In the genomic region with DNA sequence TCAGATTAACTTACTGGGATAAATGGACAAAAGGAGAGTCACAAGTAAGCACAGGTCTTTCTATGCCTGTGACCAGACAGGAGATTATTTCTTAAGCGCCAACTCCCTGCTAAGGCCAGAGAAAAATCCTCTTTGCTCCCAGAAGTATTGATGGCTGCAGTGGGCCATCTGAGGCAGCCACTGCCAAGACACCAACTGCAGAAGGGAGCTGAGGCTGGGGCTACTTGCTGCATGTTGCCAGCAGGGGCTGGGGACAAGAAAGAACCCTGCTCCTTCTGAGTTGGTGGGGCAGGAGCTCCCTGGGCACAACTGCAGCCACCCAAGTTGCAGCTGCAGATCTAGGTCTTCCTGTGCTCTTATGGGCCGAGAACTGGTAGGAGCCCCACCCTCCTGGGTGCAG, we compare ENCODE assay signal across 22 cellular contexts.
DNase-seq lines count a peak whose midpoint lies in the region; ATAC-seq, FAIRE-seq and TF ChIP-seq lines count a peak whose summit lies in the region.
"Had no signal": no experiment of that assay in that cellular context is flagged by ENCODE, and none has a peak within 500 bp of the region (broad histone marks: within the 10 kb centered on the region; RNA-seq: fewer than 3 reads in every experiment).

No MANE protein-coding gene starts in this region.

- no peak overlapping the region for H2BK5ac ChIP-seq in H1 (ENCODE audit: low read depth, low read length)
- no peak overlapping the region for H2BK5ac ChIP-seq in neuronal stem cell (ENCODE audit: low read length)

- no peak for TF ChIP-seq POLR2A in H1 (IDR thresholded peaks at IDR 0.05; ENCODE audit: control extremely low read depth in 1 of 2, low read depth in 2 of 2, low read length in 2 of 2)
- TF ChIP-seq POLR2A in upper lobe of left lung (IDR thresholded peaks at IDR 0.05) = no peak

- no peak for TF ChIP-seq RAD21 in H1 (IDR thresholded peaks at IDR 0.05 in 1 of 2, conservative IDR thresholded peaks at IDR 0.05 in 1 of 2; ENCODE audit: low read depth in 2 of 2, low read length in 2 of 2)

- H3K27ac Mint-ChIP-seq in CD8-positive, alpha-beta T cell = no peak overlapping the region
- H3K27ac Mint-ChIP-seq: B cell; CD4-positive, alpha-beta T cell had no signal

- no peaks in the 10 kb centered on the region for H3K9me3 ChIP-seq in DND-41 (ENCODE audit: insufficient read depth, low read length, severe bottlenecking)
- H3K9me3 ChIP-seq in H1 (ENCODE audit: insufficient read depth in 2 of 2, low read depth in 1 of 2, low read length in 1 of 2) = peaks cover 3 to 11% of the 10 kb centered on the region in 2 experiments; a peak in 3 of 4 replicates
- H3K9me3 ChIP-seq in neuronal stem cell (replicated peaks in 1 of 2; ENCODE audit: control insufficient read depth in 2 of 2, insufficient read depth in 1 of 2, low read depth in 1 of 2, low read length in 2 of 2) = no peaks in the 10 kb centered on the region
- H3K9me3 ChIP-seq in upper lobe of left lung = no peaks in the 10 kb centered on the region
- no peaks in the 10 kb centered on the region for H3K9me3 ChIP-seq in CD8-positive, alpha-beta T cell (ENCODE audit: low read length)
- H3K9me3 ChIP-seq: A549, Caco-2 had no signal

- no peak overlapping the region for H3K23ac ChIP-seq in H1 (ENCODE audit: insufficient read length)
- H3K23ac ChIP-seq in neuronal stem cell (ENCODE audit: low read depth, low read length, poor library complexity) = no peak overlapping the region

- peak overlapping the region; percentile 14; the same call in 1 of the 2 replicates for H4K8ac ChIP-seq in H1 (ENCODE audit: extremely low read depth, insufficient read depth, low read length)
- no peak overlapping the region for H4K8ac ChIP-seq in neuronal stem cell (ENCODE audit: low read depth, low read length)

- H3K79me1 ChIP-seq in H1 (ENCODE audit: low read depth, low read length) = no peaks in the 10 kb centered on the region
- no peaks in the 10 kb centered on the region for H3K79me1 ChIP-seq in neuronal stem cell (ENCODE audit: low read depth, low read length)

- H2AK5ac ChIP-seq in H1 (ENCODE audit: low read depth, low read length) = no peak overlapping the region
- H2AK5ac ChIP-seq in neuronal stem cell (ENCODE audit: low read depth, low read length) = no peak overlapping the region

- no peak overlapping the region for H3K18ac ChIP-seq in H1 (ENCODE audit: extremely low read depth, low read length)
- peak overlapping the region; percentile 36 for H3K18ac ChIP-seq in neuronal stem cell (ENCODE audit: low read length)

- H4K5ac ChIP-seq in H1 (ENCODE audit: insufficient read length, low read depth, low read length) = no peak overlapping the region

- 86% methylated on average over 2 of the region's 2 CpGs; no CpG with 5 or more reads in 1 of the 2 experiments for WGBS in H1 (ENCODE audit: extremely low coverage in 1 of 2, insufficient coverage in 1 of 2, insufficient read length in 1 of 2, insufficient replicate concordance in 2 of 2, low coverage in 1 of 2, low lambda C conversion rate in 2 of 2, missing lambda C conversion rate in 1 of 2), 2 experiments
- WGBS in neuronal stem cell (ENCODE audit: extremely low coverage in 2 of 2, insufficient read length in 2 of 2, insufficient replicate concordance in 1 of 2), 2 donors = no CpG with 5 or more reads among the region's 2 CpGs
- 93 to 100% methylated on average over 2 of the region's 2 CpGs for WGBS in upper lobe of left lung, 2 donors

- POLR2A ChIA-PET in H1 (lab: Charles Lee; ENCODE audit: partially characterized antibody) = no interaction called here
- POLR2A ChIA-PET in CD8-positive, alpha-beta T cell (lab: Charles Lee) = no interaction called here

- H3K36me3 ChIP-seq in DND-41 (ENCODE audit: insufficient read depth, low read length) (no peaks in the 10 kb centered on the region), H1 (ENCODE audit: control insufficient read depth in 2 of 4, insufficient read depth in 4 of 4, low read length in 3 of 4) (no peaks in the 10 kb centered on the region), neuronal stem cell (replicated peaks in 1 of 2; ENCODE audit: control insufficient read depth in 2 of 2, insufficient read depth in 2 of 2, low read length in 2 of 2) (no peaks in the 10 kb centered on the region), upper lobe of left lung (no peaks in the 10 kb centered on the region)
- no peaks in the 10 kb centered on the region for H3K36me3 ChIP-seq in CD8-positive, alpha-beta T cell (ENCODE audit: insufficient read depth, low read length)
- H3K36me3 ChIP-seq: BLaER1 treated with 17β-estradiol and CSF1 and Interleukin-3, amounts not matched to agents 10 nM and 100 nM had no signal

- H3K9me3 Mint-ChIP-seq in CD8-positive, alpha-beta T cell = peaks cover 4% of the 10 kb centered on the region
- H3K9me3 Mint-ChIP-seq: CD4-positive, alpha-beta T cell had no signal

- H3K4ac ChIP-seq in H1 (replicated peaks; ENCODE audit: insufficient read length, low read depth, low read length) = no peak overlapping the region
- no peak overlapping the region for H3K4ac ChIP-seq in neuronal stem cell (ENCODE audit: low read length)

- H4K20me1 ChIP-seq in DND-41 (ENCODE audit: insufficient read depth, low read length) (no peaks in the 10 kb centered on the region), H1 (replicated peaks in 1 of 2; ENCODE audit: control insufficient read depth in 1 of 2, insufficient read depth in 2 of 2, low read length in 2 of 2) (no peaks in the 10 kb centered on the region)
- H4K20me1 ChIP-seq: BLaER1 treated with 17β-estradiol and CSF1 and Interleukin-3, amounts not matched to agents 10 nM and 100 nM had no signal

- no peaks in the 10 kb centered on the region for H3K36me3 Mint-ChIP-seq in CD8-positive, alpha-beta T cell

- H3K27ac ChIP-seq in DND-41 (ENCODE audit: low read length) (no peak overlapping the region), H1 (ENCODE audit: low read depth, low read length) (no peak overlapping the region), neuronal stem cell (replicated peaks; ENCODE audit: low read length) (no peak overlapping the region), upper lobe of left lung (no peak overlapping the region)
- no peak overlapping the region for H3K27ac ChIP-seq in CD8-positive, alpha-beta T cell (ENCODE audit: low read depth, low read length)
- H3K27ac ChIP-seq: 22Rv1; A549; BLaER1 treated with 17β-estradiol and CSF1 and Interleukin-3, amounts not matched to agents 10 nM and 100 nM; C4-2B had no signal

- H3K79me2 ChIP-seq in DND-41 (ENCODE audit: insufficient read depth, low read length) = no peaks in the 10 kb centered on the region
- no peaks in the 10 kb centered on the region for H3K79me2 ChIP-seq in H1 (ENCODE audit: control insufficient read depth in 1 of 2, insufficient read depth in 2 of 2, low read length in 2 of 2)

- intact Hi-C loops in CD8-positive, alpha-beta T cell (cut with DNase I, micrococcal nuclease) = no loop called here

- no peak overlapping the region for H3K56ac ChIP-seq in H1 (replicated peaks; ENCODE audit: insufficient read length, low read depth, low read length)

- H2BK12ac ChIP-seq in H1 (ENCODE audit: low read depth, low read length) (no peak overlapping the region), neuronal stem cell (ENCODE audit: low read length) (peak overlapping the region; percentile 69)

- no peak for FAIRE-seq in H1 (lab: Jason Lieb, UNC)
- FAIRE-seq: A549, D721Med, GM12878, GM12892, GM18507 had no signal

- no peak overlapping the region for H3K4me3 Mint-ChIP-seq in CD8-positive, alpha-beta T cell
- H3K4me3 Mint-ChIP-seq: B cell; CD4-positive, alpha-beta T cell had no signal

- H3K14ac ChIP-seq in H1 (ENCODE audit: insufficient read length) (no peak overlapping the region), neuronal stem cell (ENCODE audit: low read length) (no peak overlapping the region)

- no peak overlapping the region for H3K4me2 ChIP-seq in DND-41 (ENCODE audit: insufficient read depth, low read length)
- no peak overlapping the region for H3K4me2 ChIP-seq in H1 (ENCODE audit: insufficient read depth in 1 of 2, low read depth in 2 of 2, low read length in 2 of 2)
- no peak overlapping the region for H3K4me2 ChIP-seq in neuronal stem cell (ENCODE audit: insufficient read depth, low read length, poor library complexity, severe bottlenecking)
- H3K4me2 ChIP-seq: A549; BLaER1 treated with 17β-estradiol and CSF1 and Interleukin-3, amounts not matched to agents 10 nM and 100 nM had no signal

- H3K4me1 Mint-ChIP-seq in CD8-positive, alpha-beta T cell (ENCODE audit: low read depth) = no peaks in the 10 kb centered on the region
- H3K4me1 Mint-ChIP-seq: B cell had no signal

- TF ChIP-seq CTCF in DND-41 (IDR thresholded peaks at IDR 0.05; ENCODE audit: borderline replicate concordance, extremely low read depth, low read length, poor library complexity, severe bottlenecking) = no peak
- no peak for TF ChIP-seq CTCF in H1 (IDR thresholded peaks at IDR 0.05; ENCODE audit: control extremely low read depth in 1 of 3, insufficient read depth in 1 of 3, low read depth in 1 of 3, low read length in 3 of 3)
- no peak for TF ChIP-seq CTCF in upper lobe of left lung (IDR thresholded peaks at IDR 0.05)
- TF ChIP-seq CTCF in CD8-positive, alpha-beta T cell (IDR thresholded peaks at IDR 0.05) = no peak

- no peak for TF ChIP-seq EP300 in H1 (IDR thresholded peaks at IDR 0.05; ENCODE audit: borderline replicate concordance in 1 of 2, low read depth in 2 of 2, low read length in 2 of 2)
- no peak for TF ChIP-seq EP300 in upper lobe of left lung (IDR thresholded peaks at IDR 0.05)

- H2BK20ac ChIP-seq in H1 (ENCODE audit: low read length) = no peak overlapping the region

- H3K9ac ChIP-seq in DND-41 (ENCODE audit: low read depth, low read length) (no peak overlapping the region), H1 (replicated peaks in 1 of 4; ENCODE audit: extremely low read depth in 1 of 4, low read depth in 3 of 4, low read length in 3 of 4) (no peak overlapping the region), neuronal stem cell (ENCODE audit: low read depth, low read length, poor library complexity) (no peak overlapping the region)
- H3K9ac ChIP-seq: BLaER1 treated with 17β-estradiol and CSF1 and Interleukin-3, amounts not matched to agents 10 nM and 100 nM had no signal

- ATAC-seq in DND-41 (ENCODE audit: insufficient read depth, low read depth) (peak; percentile 29; the same call in 1 of the 3 replicates), upper lobe of left lung (ENCODE audit: low FRiP score in 2 of 2) (no peak)
- ATAC-seq in CD8-positive, alpha-beta T cell = no peak
- ATAC-seq: A549, GM12878 had no signal

- H2AFZ ChIP-seq in DND-41 (ENCODE audit: low read depth, low read length) (no peak overlapping the region), H1 (ENCODE audit: low read length) (no peak overlapping the region), neuronal stem cell (ENCODE audit: low read length) (no peak overlapping the region)

- DNase-seq in DND-41 (no peak), H1 (ENCODE audit: low read depth in 1 of 2, low spot score in 2 of 2) (no peak), neuronal stem cell (ENCODE audit: low spot score) (no peak), upper lobe of left lung (no peak), inferior parietal cortex (ENCODE audit: extremely low spot score) (no peak)
- DNase-seq in CD8-positive, alpha-beta T cell = no peak
- DNase-seq: AML-193; Caco-2; Calu3; CD4-positive, alpha-beta T cell; DMS79 treated with DMSO at 0.1 percent for 48 hours; EL; GDM1 had no signal

- H2BK15ac ChIP-seq in H1 (ENCODE audit: low read length) = no peak overlapping the region
- H2BK15ac ChIP-seq in neuronal stem cell (ENCODE audit: low read length) = no peak overlapping the region

- H3K27me3 Mint-ChIP-seq in CD8-positive, alpha-beta T cell (ENCODE audit: low read depth) = no peaks in the 10 kb centered on the region
- H3K27me3 Mint-ChIP-seq: B cell; CD4-positive, alpha-beta T cell had no signal

- H3K27me3 ChIP-seq in DND-41 (ENCODE audit: insufficient read depth, low read length, poor library complexity) (no peaks in the 10 kb centered on the region), H1 (replicated peaks in 1 of 4; ENCODE audit: control insufficient read depth in 3 of 4, extremely low read depth in 1 of 4, insufficient read depth in 3 of 4, low read length in 3 of 4) (no peaks in the 10 kb centered on the region), neuronal stem cell (ENCODE audit: control insufficient read depth in 3 of 3, insufficient read depth in 3 of 3, low read depth in 1 of 3, low read length in 3 of 3) (no peaks in the 10 kb centered on the region), upper lobe of left lung (no peaks in the 10 kb centered on the region)
- no peaks in the 10 kb centered on the region for H3K27me3 ChIP-seq in CD8-positive, alpha-beta T cell (ENCODE audit: insufficient read depth, low read length)
- H3K27me3 ChIP-seq: BLaER1 treated with 17β-estradiol and CSF1 and Interleukin-3, amounts not matched to agents 10 nM and 100 nM had no signal

- H3K4me3 ChIP-seq in DND-41 (ENCODE audit: low read depth in 1 of 2, low read length in 2 of 2) (no peak overlapping the region), H1 (ENCODE audit: extremely low read depth in 1 of 4, insufficient read depth in 2 of 4, low read depth in 3 of 4, low read length in 4 of 4) (no peak overlapping the region), neuronal stem cell (ENCODE audit: low read length in 2 of 2) (no peak overlapping the region), upper lobe of left lung (no peak overlapping the region)
- no peak overlapping the region for H3K4me3 ChIP-seq in CD8-positive, alpha-beta T cell (ENCODE audit: low read depth, low read length)
- H3K4me3 ChIP-seq: A549; BLaER1 treated with 17β-estradiol and CSF1 and Interleukin-3, amounts not matched to agents 10 nM and 100 nM; GM12878 had no signal

- CTCF ChIA-PET in H1 (lab: Charles Lee; ENCODE audit: partially characterized antibody) = interaction anchor here (0.7 kb wide), 1 partner anchor 848 kb away, joined by 3 read pairs; no protein-coding TSS in a partner anchor
- CTCF ChIA-PET in CD8-positive, alpha-beta T cell (lab: Charles Lee) = no interaction called here

- no peak overlapping the region for H2BK120ac ChIP-seq in H1 (replicated peaks; ENCODE audit: low read depth, low read length)
- H2BK120ac ChIP-seq in neuronal stem cell (ENCODE audit: low read depth, low read length) = no peak overlapping the region

- H3K4me1 ChIP-seq in DND-41 (ENCODE audit: insufficient read depth, low read length) (no peaks in the 10 kb centered on the region), H1 (replicated peaks in 1 of 4; ENCODE audit: control insufficient read depth in 3 of 4, insufficient read depth in 4 of 4, low read length in 3 of 4) (no peaks in the 10 kb centered on the region), neuronal stem cell (ENCODE audit: control insufficient read depth in 2 of 2, insufficient read depth in 1 of 2, low read depth in 1 of 2, low read length in 2 of 2) (no peaks in the 10 kb centered on the region), upper lobe of left lung (no peaks in the 10 kb centered on the region)
- no peaks in the 10 kb centered on the region for H3K4me1 ChIP-seq in CD8-positive, alpha-beta T cell (ENCODE audit: insufficient read depth, low read length)
- H3K4me1 ChIP-seq: A549; BLaER1 treated with 17β-estradiol and CSF1 and Interleukin-3, amounts not matched to agents 10 nM and 100 nM; Caco-2 had no signal

- no peaks in the 10 kb centered on the region; the same call in 1 of the 2 replicates for H3K23me2 ChIP-seq in H1 (ENCODE audit: low read depth, low read length)

- H4K91ac ChIP-seq in H1 (replicated peaks; ENCODE audit: insufficient read length, low read length) = no peak overlapping the region
- H4K91ac ChIP-seq in neuronal stem cell (ENCODE audit: low read depth, low read length, poor library complexity) = no peak overlapping the region
